3 cellular contexts compared by ENCODE assay signal in genomic region chr4:169601016-169601771, GRCh38.
A peak's percentile ranks its signal among the peaks of the same experiment; 100 is the strongest.
TF ChIP-seq lines count a peak whose summit lies in the region.

No MANE protein-coding gene starts in this region.

TF ChIP-seq in SK-N-SH treated with all-trans-retinoic acid at 6 μM for 48 hours, 23 proteins besides CTCF, POLR2A, EP300 and RAD21 (continued from another document):
- TF ChIP-seq TOX (CRISPR knock-in tag; IDR thresholded peaks at IDR 0.05; ENCODE audit: borderline replicate concordance), result no peak
- TF ChIP-seq ZFP3 (CRISPR knock-in tag; IDR thresholded peaks at IDR 0.05), result no peak
- TF ChIP-seq BACH2 (CRISPR knock-in tag; IDR thresholded peaks at IDR 0.05; ENCODE audit: borderline replicate concordance), result no peak
- peak; percentile 88; the same call in 1 of the 2 replicates for TF ChIP-seq ZC3H10 (CRISPR knock-in tag; IDR thresholded peaks at IDR 0.05)

TF ChIP-seq in SK-N-SH, 30 proteins besides CTCF, POLR2A, EP300 and RAD21:
- TF ChIP-seq, protein P1, sequence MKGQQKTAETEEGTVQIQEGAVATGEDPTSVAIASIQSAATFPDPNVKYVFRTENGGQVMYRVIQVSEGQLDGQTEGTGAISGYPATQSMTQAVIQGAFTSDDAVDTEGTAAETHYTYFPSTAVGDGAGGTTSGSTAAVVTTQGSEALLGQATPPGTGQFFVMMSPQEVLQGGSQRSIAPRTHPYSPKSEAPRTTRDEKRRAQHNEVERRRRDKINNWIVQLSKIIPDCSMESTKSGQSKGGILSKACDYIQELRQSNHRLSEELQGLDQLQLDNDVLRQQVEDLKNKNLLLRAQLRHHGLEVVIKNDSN (IDR thresholded peaks at IDR 0.05; ENCODE audit: borderline replicate concordance, low read depth), result no peak
- no peak for TF ChIP-seq TEAD4 (IDR thresholded peaks at IDR 0.05; ENCODE audit: borderline replicate concordance, insufficient read depth)
- no peak for TF ChIP-seq RCOR1 (IDR thresholded peaks at IDR 0.05; ENCODE audit: low read length)
- no peak for TF ChIP-seq GATA2 (CRISPR knock-in tag; IDR thresholded peaks at IDR 0.05)
- TF ChIP-seq TAF1 (IDR thresholded peaks at IDR 0.05; ENCODE audit: borderline replicate concordance, low read depth, low read length), result no peak
- no peak for TF ChIP-seq FOXJ3 (CRISPR knock-in tag; IDR thresholded peaks at IDR 0.05)
- no peak for TF ChIP-seq ELF1 (IDR thresholded peaks at IDR 0.05)
- no peak for TF ChIP-seq RFX5 (IDR thresholded peaks at IDR 0.05; ENCODE audit: low read length)
- no peak for TF ChIP-seq USF2 (IDR thresholded peaks at IDR 0.05; ENCODE audit: borderline replicate concordance, low read depth, low read length)
- TF ChIP-seq, protein P2, sequence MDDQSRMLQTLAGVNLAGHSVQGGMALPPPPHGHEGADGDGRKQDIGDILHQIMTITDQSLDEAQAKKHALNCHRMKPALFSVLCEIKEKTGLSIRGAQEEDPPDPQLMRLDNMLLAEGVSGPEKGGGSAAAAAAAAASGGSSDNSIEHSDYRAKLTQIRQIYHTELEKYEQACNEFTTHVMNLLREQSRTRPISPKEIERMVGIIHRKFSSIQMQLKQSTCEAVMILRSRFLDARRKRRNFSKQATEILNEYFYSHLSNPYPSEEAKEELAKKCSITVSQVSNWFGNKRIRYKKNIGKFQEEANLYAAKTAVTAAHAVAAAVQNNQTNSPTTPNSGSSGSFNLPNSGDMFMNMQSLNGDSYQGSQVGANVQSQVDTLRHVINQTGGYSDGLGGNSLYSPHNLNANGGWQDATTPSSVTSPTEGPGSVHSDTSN (IDR thresholded peaks at IDR 0.05), result no peak
- TF ChIP-seq MXI1 (IDR thresholded peaks at IDR 0.05; ENCODE audit: low read depth, low read length), result no peak
- no peak for TF ChIP-seq MEF2A (IDR thresholded peaks at IDR 0.05; ENCODE audit: borderline replicate concordance, low read depth)
- no peak for TF ChIP-seq POLR2AphosphoS5 (IDR thresholded peaks at IDR 0.05; ENCODE audit: low read depth, low read length)
- no peak for TF ChIP-seq FOSL2 (IDR thresholded peaks at IDR 0.05; ENCODE audit: borderline replicate concordance, low read depth)
- no peak for TF ChIP-seq SMC3 (IDR thresholded peaks at IDR 0.05; ENCODE audit: low read depth, low read length)
- no peak for TF ChIP-seq ZBTB33 (IDR thresholded peaks at IDR 0.05; ENCODE audit: borderline replicate concordance, low read depth)
- TF ChIP-seq CHD2 (IDR thresholded peaks at IDR 0.05; ENCODE audit: low read length, partially characterized antibody), result no peak
- TF ChIP-seq EZH2phosphoT487 (IDR thresholded peaks at IDR 0.05; ENCODE audit: borderline replicate concordance, low read depth), result no peak
- no peak for TF ChIP-seq REST (IDR thresholded peaks at IDR 0.05; ENCODE audit: low read depth, low read length)

TF ChIP-seq in GM12878, 131 proteins besides CTCF, POLR2A, EP300 and RAD21 (continued from another document):
- TF ChIP-seq, protein P3, sequence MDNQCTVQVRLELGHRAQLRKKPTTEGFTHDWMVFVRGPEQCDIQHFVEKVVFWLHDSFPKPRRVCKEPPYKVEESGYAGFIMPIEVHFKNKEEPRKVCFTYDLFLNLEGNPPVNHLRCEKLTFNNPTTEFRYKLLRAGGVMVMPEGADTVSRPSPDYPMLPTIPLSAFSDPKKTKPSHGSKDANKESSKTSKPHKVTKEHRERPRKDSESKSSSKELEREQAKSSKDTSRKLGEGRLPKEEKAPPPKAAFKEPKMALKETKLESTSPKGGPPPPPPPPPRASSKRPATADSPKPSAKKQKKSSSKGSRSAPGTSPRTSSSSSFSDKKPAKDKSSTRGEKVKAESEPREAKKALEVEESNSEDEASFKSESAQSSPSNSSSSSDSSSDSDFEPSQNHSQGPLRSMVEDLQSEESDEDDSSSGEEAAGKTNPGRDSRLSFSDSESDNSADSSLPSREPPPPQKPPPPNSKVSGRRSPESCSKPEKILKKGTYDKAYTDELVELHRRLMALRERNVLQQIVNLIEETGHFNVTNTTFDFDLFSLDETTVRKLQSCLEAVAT (IDR thresholded peaks at IDR 0.05), result no peak
- no peak for TF ChIP-seq MTA2 (IDR thresholded peaks at IDR 0.05; ENCODE audit: low read depth)
- TF ChIP-seq SPI1 (IDR thresholded peaks at IDR 0.05; ENCODE audit: borderline replicate concordance, insufficient read depth, low read depth, low read length), result no peak
- no peak for TF ChIP-seq BACH1 (IDR thresholded peaks at IDR 0.05; ENCODE audit: borderline replicate concordance)
- no peak for TF ChIP-seq RELA (IDR thresholded peaks at IDR 0.05; ENCODE audit: borderline replicate concordance, partially characterized antibody)
- TF ChIP-seq HDGF (IDR thresholded peaks at IDR 0.05), result no peak
- no peak for TF ChIP-seq IKZF1 (conservative IDR thresholded peaks at IDR 0.05)
